Comparison of ENCODE assay signal across 24 cellular contexts in the genomic region with DNA sequence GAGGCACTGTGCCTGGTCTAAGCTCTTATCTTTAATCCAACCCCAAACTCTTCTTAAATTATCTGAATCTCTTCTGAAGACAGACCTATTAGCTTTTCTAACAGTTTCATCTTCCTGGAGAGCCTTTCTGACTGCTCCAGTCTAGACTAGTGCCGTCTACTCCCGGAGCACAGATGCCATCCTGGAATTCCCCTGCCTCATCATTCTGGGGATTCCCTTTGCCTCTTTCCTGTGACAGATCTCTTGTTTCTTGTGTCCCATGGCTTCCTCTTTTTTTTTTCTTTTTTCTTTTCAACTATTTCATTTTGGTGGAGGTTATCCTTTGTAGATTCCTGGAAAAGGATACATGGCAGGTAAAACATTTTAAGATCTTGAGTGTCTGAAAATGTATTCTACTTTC. TPM values are rescaled to one million over a fixed set of nuclear protein-coding genes. Genes with fewer than 3 reads are reported as not detected.
A peak's percentile ranks its signal among the peaks of the same experiment; 100 is the strongest.
DNase-seq lines count a peak whose midpoint lies in the region; ATAC-seq, FAIRE-seq and TF ChIP-seq lines count a peak whose summit lies in the region.
"Had no signal": no experiment of that assay in that cellular context is flagged by ENCODE, and none has a peak within 500 bp of the region (broad histone marks: within the 10 kb centered on the region; RNA-seq: fewer than 3 reads in every experiment).

No MANE protein-coding gene starts in this region.

- H2AFZ ChIP-seq in HepG2 (ENCODE audit: low read length), result no peak overlapping the region

- TF ChIP-seq CTCF in CD14-positive monocyte (IDR thresholded peaks at IDR 0.05), result no peak
- TF ChIP-seq CTCF in D721Med (IDR thresholded peaks at IDR 0.05; ENCODE audit: insufficient read depth, missing control alignments), result no peak
- TF ChIP-seq CTCF in HepG2 (CRISPR knock-in tag; IDR thresholded peaks at IDR 0.05), result no peak
- no peak for TF ChIP-seq CTCF in nephron progenitor cell (IDR thresholded peaks at IDR 0.05)
- TF ChIP-seq CTCF in progenitor cell of endocrine pancreas (IDR thresholded peaks at IDR 0.05; ENCODE audit: unreplicated experiment), result no peak

- no peak for DNase-seq in CD14-positive monocyte (ENCODE audit: low spot score)
- DNase-seq in D721Med (ENCODE audit: insufficient read length, low spot score), result peak; percentile 3
- no peak for DNase-seq in activated T-helper 1 cell treated with anti-CD3 and anti-CD28 coated beads, Interleukin-12 subunit alpha, Interleukin-12 subunit beta, Interleukin-2, Interleukin-4 antibody, amounts not matched to agents 30 ng/mL and 10 ng/mL and 1 ng/mL, durations not matched to agents 14 hours and 24 hours and 36 hours (ENCODE audit: low spot score)
- DNase-seq in HepG2 (ENCODE audit: low spot score), result no peak
- DNase-seq in nephron progenitor cell, result no peak
- DNase-seq in progenitor cell of endocrine pancreas (ENCODE audit: low spot score, unreplicated experiment), result no peak
- DNase-seq in NCI-H2107 treated with DMSO at 0.1 percent for 48 hours (lab: John Stamatoyannopoulos, UW; ENCODE audit: unreplicated experiment), result no peak
- DNase-seq: activated CD4-positive, CD25-positive, alpha-beta regulatory T cell; activated effector memory CD4-positive, alpha-beta T cell treated with Interleukin-2 at 50 U/mL for 16 hours; anterior cingulate cortex; BE2C; Calu3; esophagus squamous epithelium; NCI-H1417 treated with DMSO at 0.1 percent for 48 hours; NCI-H2171; ovary; stomach; upper lobe of right lung had no signal

- H3K4me3 Mint-ChIP-seq in CD14-positive monocyte (peak overlapping the region in 1 of 2 donors; percentile 42), nephron progenitor cell (no peak overlapping the region), progenitor cell of endocrine pancreas (ENCODE audit: low read depth) (no peak overlapping the region)
- H3K4me3 Mint-ChIP-seq in activated T-helper 1 cell treated with anti-CD3 and anti-CD28 coated beads, Interleukin-12 subunit alpha, Interleukin-12 subunit beta, Interleukin-2, Interleukin-4 antibody, amounts not matched to agents 30 ng/mL and 10 ng/mL and 1 ng/mL, durations not matched to agents 14 hours and 24 hours and 36 hours, result no peak overlapping the region
- H3K4me3 Mint-ChIP-seq: central memory CD8-positive, alpha-beta T cell; T-helper 2 cell treated with Interferon-gamma antibody and Interleukin-4, amounts not matched to agents 5 μg/mL and 100 μg/mL, for 36 hours had no signal

- WGBS in HepG2 (ENCODE audit: low lambda C conversion rate), result 14% methylated on average over 2 of the region's 2 CpGs

- ATAC-seq in HepG2, result no peak
- ATAC-seq: left lobe of liver, mucosa of descending colon, sciatic nerve, upper lobe of right lung had no signal

- H3K27me3 ChIP-seq in HepG2 (ENCODE audit: control insufficient read depth in 1 of 2, insufficient read depth in 2 of 2, low read length in 2 of 2), result no peaks in the 10 kb centered on the region; a peak in 1 of 5 replicates
- H3K27me3 ChIP-seq: BE2C, esophagus squamous epithelium, ovary, stomach, upper lobe of right lung had no signal

- no TSS peak for BruUV-seq in HepG2 (replicated peaks; lab: Mats Ljungman, UMichigan)

- no peak overlapping the region for H3K4me3 ChIP-seq in HepG2 (replicated peaks in 1 of 3; ENCODE audit: insufficient read depth in 1 of 3, low read depth in 2 of 3, low read length in 3 of 3)
- H3K4me3 ChIP-seq: esophagus squamous epithelium, mucosa of descending colon, ovary, stomach, upper lobe of right lung had no signal

- in situ Hi-C loops in HepG2 (cut with HindIII; ENCODE audit: extremely low pct_ligation_motif_present, low pct_unique_long_range_greater_than_20kb), result no loop called here

- POLR2A ChIA-PET in HepG2 (lab: Yijun Ruan, JAX), result no interaction called here

- H3K4me2 ChIP-seq in HepG2 (ENCODE audit: low read depth, low read length), result no peak overlapping the region

- H3K27ac Mint-ChIP-seq in CD14-positive monocyte, result peak overlapping the region in 5 of 7 donors; percentile 21 to 87 (median 78)
- peak overlapping the region; percentile 7 for H3K27ac Mint-ChIP-seq in activated T-helper 1 cell treated with anti-CD3 and anti-CD28 coated beads, Interleukin-12 subunit alpha, Interleukin-12 subunit beta, Interleukin-2, Interleukin-4 antibody, amounts not matched to agents 30 ng/mL and 10 ng/mL and 1 ng/mL, durations not matched to agents 14 hours and 24 hours and 36 hours
- no peak overlapping the region for H3K27ac Mint-ChIP-seq in nephron progenitor cell
- H3K27ac Mint-ChIP-seq in progenitor cell of endocrine pancreas, result no peak overlapping the region
- H3K27ac Mint-ChIP-seq: T-helper 2 cell treated with Interferon-gamma antibody and Interleukin-4, amounts not matched to agents 5 μg/mL and 100 μg/mL, for 36 hours had no signal

- H3K36me3 ChIP-seq in HepG2 (replicated peaks in 1 of 2; ENCODE audit: control insufficient read depth in 1 of 2, insufficient read depth in 2 of 2, low read length in 2 of 2), result no peaks in the 10 kb centered on the region
- H3K36me3 ChIP-seq: BE2C, ovary, stomach, upper lobe of right lung had no signal

- no peaks in the 10 kb centered on the region for H4K20me1 ChIP-seq in HepG2 (ENCODE audit: insufficient read depth, low read length)

- no peak overlapping the region for H3K9ac ChIP-seq in HepG2 (ENCODE audit: insufficient read depth, low read depth, low read length)

- no peak for FAIRE-seq in D721Med (lab: Jason Lieb, UNC)
- FAIRE-seq in HepG2 (lab: Jason Lieb, UNC), result no peak
- FAIRE-seq: H54 had no signal

- no peaks in the 10 kb centered on the region for H3K79me2 ChIP-seq in HepG2 (ENCODE audit: insufficient read depth, low read length)

- H3K36me3 Mint-ChIP-seq in CD14-positive monocyte (peaks cover 75 to 93% of the 10 kb centered on the region in 2 donors), nephron progenitor cell (ENCODE audit: low read depth) (peaks cover 13% of the 10 kb centered on the region), progenitor cell of endocrine pancreas (ENCODE audit: insufficient read depth) (peaks cover 2% of the 10 kb centered on the region)
- H3K36me3 Mint-ChIP-seq in activated T-helper 1 cell treated with anti-CD3 and anti-CD28 coated beads, Interleukin-12 subunit alpha, Interleukin-12 subunit beta, Interleukin-2, Interleukin-4 antibody, amounts not matched to agents 30 ng/mL and 10 ng/mL and 1 ng/mL, durations not matched to agents 14 hours and 24 hours and 36 hours (ENCODE audit: low read depth), result peaks cover 11% of the 10 kb centered on the region

- H3K27ac ChIP-seq in HepG2 (ENCODE audit: extremely low read length, insufficient read depth, low read length), result no peak overlapping the region
- H3K27ac ChIP-seq: esophagus squamous epithelium, ovary, stomach, upper lobe of right lung had no signal

- H3K27me3 Mint-ChIP-seq in CD14-positive monocyte (ENCODE audit: low read depth in 3 of 3) (peaks cover 0 to 2% (median 0%) of the 10 kb centered on the region in 3 donors), nephron progenitor cell (ENCODE audit: low read depth, poor library complexity) (peaks cover 7% of the 10 kb centered on the region), progenitor cell of endocrine pancreas (peaks cover 11% of the 10 kb centered on the region)
- peaks cover 1% of the 10 kb centered on the region for H3K27me3 Mint-ChIP-seq in activated T-helper 1 cell treated with anti-CD3 and anti-CD28 coated beads, Interleukin-12 subunit alpha, Interleukin-12 subunit beta, Interleukin-2, Interleukin-4 antibody, amounts not matched to agents 30 ng/mL and 10 ng/mL and 1 ng/mL, durations not matched to agents 14 hours and 24 hours and 36 hours (ENCODE audit: insufficient read depth)
- H3K27me3 Mint-ChIP-seq: central memory CD8-positive, alpha-beta T cell had no signal

- peaks cover 31% of the 10 kb centered on the region for H3K4me1 ChIP-seq in HepG2 (ENCODE audit: insufficient read depth, low read length)

- no peak for TF ChIP-seq RAD21 in HepG2 (CRISPR knock-in tag; IDR thresholded peaks at IDR 0.05)

- no peak for TF ChIP-seq EP300 in HepG2 (IDR thresholded peaks at IDR 0.05; ENCODE audit: low read depth in 2 of 2, low read length in 2 of 2)
- TF ChIP-seq EP300 in HepG2 (CRISPR knock-in tag; IDR thresholded peaks at IDR 0.05; ENCODE audit: borderline replicate concordance), result no peak

- intact Hi-C loops in CD14-positive monocyte (cut with micrococcal nuclease), result loop anchor here in 1 of 2 donors (10.0 kb wide), 1 partner anchor 70 kb away; no protein-coding TSS in a partner anchor
- intact Hi-C loops in activated T-helper 1 cell treated with anti-CD3 and anti-CD28 coated beads, Interleukin-12 subunit alpha, Interleukin-12 subunit beta, Interleukin-2, Interleukin-4 antibody, amounts not matched to agents 30 ng/mL and 10 ng/mL and 1 ng/mL, durations not matched to agents 14 hours and 24 hours and 36 hours (cut with micrococcal nuclease), result no loop called here
- intact Hi-C loops in HepG2 (cut with micrococcal nuclease; ENCODE audit: unreplicated experiment), result no loop called here

- CTCF ChIA-PET in HepG2 (lab: Yijun Ruan, JAX; ENCODE audit: low intra/inter-chr PET ratio, low total read pairs), result no interaction called here

- no peak for TF ChIP-seq POLR2A in HepG2 (IDR thresholded peaks at IDR 0.05; ENCODE audit: insufficient read depth in 1 of 2, low read depth in 2 of 2, low read length in 2 of 2)

- H3K9me3 ChIP-seq in HepG2 (ENCODE audit: low read length), result no peaks in the 10 kb centered on the region
- H3K9me3 ChIP-seq: BE2C, esophagus squamous epithelium, mucosa of descending colon, ovary, stomach, upper lobe of right lung had no signal

- peaks cover 20% of the 10 kb centered on the region for H3K4me1 Mint-ChIP-seq in CD14-positive monocyte
- peaks cover 22% of the 10 kb centered on the region for H3K4me1 Mint-ChIP-seq in activated T-helper 1 cell treated with anti-CD3 and anti-CD28 coated beads, Interleukin-12 subunit alpha, Interleukin-12 subunit beta, Interleukin-2, Interleukin-4 antibody, amounts not matched to agents 30 ng/mL and 10 ng/mL and 1 ng/mL, durations not matched to agents 14 hours and 24 hours and 36 hours (ENCODE audit: low read depth)
- peaks cover 15% of the 10 kb centered on the region for H3K4me1 Mint-ChIP-seq in nephron progenitor cell
- peaks cover 6% of the 10 kb centered on the region for H3K4me1 Mint-ChIP-seq in progenitor cell of endocrine pancreas (ENCODE audit: low read depth)

- peaks cover 0 to 2% (median 0%) of the 10 kb centered on the region in 7 donors for H3K9me3 Mint-ChIP-seq in CD14-positive monocyte
- H3K9me3 Mint-ChIP-seq in activated T-helper 1 cell treated with anti-CD3 and anti-CD28 coated beads, Interleukin-12 subunit alpha, Interleukin-12 subunit beta, Interleukin-2, Interleukin-4 antibody, amounts not matched to agents 30 ng/mL and 10 ng/mL and 1 ng/mL, durations not matched to agents 14 hours and 24 hours and 36 hours, result peaks cover 8% of the 10 kb centered on the region
- H3K9me3 Mint-ChIP-seq in nephron progenitor cell, result peaks cover 23% of the 10 kb centered on the region
- no peaks in the 10 kb centered on the region for H3K9me3 Mint-ChIP-seq in progenitor cell of endocrine pancreas (ENCODE audit: low read depth)
- H3K9me3 Mint-ChIP-seq: central memory CD8-positive, alpha-beta T cell; T-helper 2 cell treated with Interferon-gamma antibody and Interleukin-4, amounts not matched to agents 5 μg/mL and 100 μg/mL, for 36 hours had no signal

RNA-seq across cellular contexts. Expression of gene SEMA4A, which starts 11.7 kb away (rescaled TPM):
- polyA plus RNA-seq in CD14-positive monocyte, result 100 to 1,000 TPM in 1 of 2 donors, 10 to 100 TPM in 1; 72.3 to 121 TPM
- 8.8 and 9.0 TPM in 2 replicates for total RNA-seq in activated T-helper 1 cell treated with anti-CD3 and anti-CD28 coated beads, Interleukin-12 subunit alpha, Interleukin-12 subunit beta, Interleukin-2, Interleukin-4 antibody, amounts not matched to agents 30 ng/mL and 10 ng/mL and 1 ng/mL, durations not matched to agents 14 hours and 24 hours and 36 hours
- 0.09 TPM in 1 of 2 replicates, not detected in the other for total RNA-seq in HepG2 (2016; rRNA removed; fragmentation: Illumina TruSeq; extraction: Trizol)
- not detected in 2 replicates for total RNA-seq in HepG2 (2016; cell fraction: cytosol; rRNA removed; fragmentation: Illumina TruSeq; extraction: Trizol; ENCODE audit: low read depth)
- total RNA-seq in HepG2 (2016; cell fraction: insoluble cytoplasmic fraction; rRNA removed; fragmentation: Illumina TruSeq; extraction: Trizol), result 0.15 TPM in 1 of 2 replicates, not detected in the other
- total RNA-seq in HepG2 (2016; cell fraction: membrane; rRNA removed; fragmentation: Illumina TruSeq; extraction: Trizol), result not detected in 2 replicates
- 0.13 TPM in 1 of 2 replicates, not detected in the other for total RNA-seq in HepG2 (2016; cell fraction: nucleus; rRNA removed; fragmentation: Illumina TruSeq; extraction: Trizol)
- 0.14 and 0.20 TPM in 2 replicates for polyA plus RNA-seq in HepG2 (2011; rRNA removed)
- polyA plus RNA-seq in HepG2 (2011; cell fraction: cytosol; rRNA removed), result 0.08 and 0.09 TPM in 2 replicates
- 0.21 and 0.61 TPM in 2 replicates for polyA plus RNA-seq in HepG2 (2011; cell fraction: nucleus; rRNA removed)
- 0.19 and 0.21 TPM in 2 replicates for polyA plus RNA-seq in HepG2 (2012)
- not detected in 2 replicates for polyA plus RNA-seq in HepG2 (2016; cell fraction: cytosol; fragmentation: Illumina TruSeq; extraction: Trizol; ENCODE audit: low read depth)
- polyA plus RNA-seq in HepG2 (2016; cell fraction: insoluble cytoplasmic fraction; fragmentation: Illumina TruSeq; extraction: Trizol; ENCODE audit: low read depth), result 0.45 TPM in 1 of 2 replicates, not detected in the other
- not detected in 2 replicates for polyA plus RNA-seq in HepG2 (2016; cell fraction: membrane; fragmentation: Illumina TruSeq; extraction: Trizol; ENCODE audit: low read depth)
- polyA plus RNA-seq in HepG2 (2016; cell fraction: nucleus; fragmentation: Illumina TruSeq; extraction: Trizol; ENCODE audit: insufficient read depth, low read depth), result 0.15 TPM in 1 of 2 replicates, not detected in the other
- polyA minus RNA-seq in HepG2 (2011; rRNA and poly(A)+ RNA removed; ENCODE audit: low replicate concordance), result 0.88 and 18.6 TPM in 2 replicates
- polyA minus RNA-seq in HepG2 (2011; cell fraction: cytosol; rRNA and poly(A)+ RNA removed), result not detected in 2 replicates
- 0.39 TPM in 1 of 2 replicates, not detected in the other for polyA minus RNA-seq in HepG2 (2011; cell fraction: nucleus; rRNA and poly(A)+ RNA removed)
- total RNA-seq in progenitor cell of endocrine pancreas, result 2.1 and 3.7 TPM in 2 replicates

RNA-seq across cellular contexts. Expression of gene SLC25A44, which starts 28.8 kb away (rescaled TPM):
- polyA plus RNA-seq in CD14-positive monocyte (10 to 100 TPM; 17.1 to 28.8 TPM), HepG2 (2011; rRNA removed) (13.4 and 14.3 TPM in 2 replicates)
- total RNA-seq in activated T-helper 1 cell treated with anti-CD3 and anti-CD28 coated beads, Interleukin-12 subunit alpha, Interleukin-12 subunit beta, Interleukin-2, Interleukin-4 antibody, amounts not matched to agents 30 ng/mL and 10 ng/mL and 1 ng/mL, durations not matched to agents 14 hours and 24 hours and 36 hours, result 67.6 and 79.3 TPM in 2 replicates
- total RNA-seq in HepG2 (2016; rRNA removed; fragmentation: Illumina TruSeq; extraction: Trizol) (10.7 and 12.4 TPM in 2 replicates), progenitor cell of endocrine pancreas (14.3 and 20.4 TPM in 2 replicates)
- total RNA-seq in HepG2 (2016; cell fraction: cytosol; rRNA removed; fragmentation: Illumina TruSeq; extraction: Trizol; ENCODE audit: low read depth), result 2.6 and 3.8 TPM in 2 replicates
- total RNA-seq in HepG2 (2016; cell fraction: insoluble cytoplasmic fraction; rRNA removed; fragmentation: Illumina TruSeq; extraction: Trizol), result 11.2 and 11.8 TPM in 2 replicates
- 11.4 and 14.2 TPM in 2 replicates for total RNA-seq in HepG2 (2016; cell fraction: membrane; rRNA removed; fragmentation: Illumina TruSeq; extraction: Trizol)
- total RNA-seq in HepG2 (2016; cell fraction: nucleus; rRNA removed; fragmentation: Illumina TruSeq; extraction: Trizol), result 8.0 and 11.8 TPM in 2 replicates
- polyA plus RNA-seq in HepG2 (2011; cell fraction: cytosol; rRNA removed), result 9.3 and 10.2 TPM in 2 replicates
- polyA plus RNA-seq in HepG2 (2011; cell fraction: nucleus; rRNA removed), result 16.0 and 19.8 TPM in 2 replicates
- 13.1 and 13.9 TPM in 2 replicates for polyA plus RNA-seq in HepG2 (2012)
- polyA plus RNA-seq in HepG2 (2016; cell fraction: cytosol; fragmentation: Illumina TruSeq; extraction: Trizol; ENCODE audit: low read depth), result 2.3 TPM in 2 replicates
- 14.4 and 18.0 TPM in 2 replicates for polyA plus RNA-seq in HepG2 (2016; cell fraction: insoluble cytoplasmic fraction; fragmentation: Illumina TruSeq; extraction: Trizol; ENCODE audit: low read depth)
- polyA plus RNA-seq in HepG2 (2016; cell fraction: membrane; fragmentation: Illumina TruSeq; extraction: Trizol; ENCODE audit: low read depth), result 11.1 and 12.7 TPM in 2 replicates
- 18.3 and 20.7 TPM in 2 replicates for polyA plus RNA-seq in HepG2 (2016; cell fraction: nucleus; fragmentation: Illumina TruSeq; extraction: Trizol; ENCODE audit: insufficient read depth, low read depth)
- polyA minus RNA-seq in HepG2 (2011; rRNA and poly(A)+ RNA removed; ENCODE audit: low replicate concordance), result 12.6 and 66.8 TPM in 2 replicates
- 4.2 and 6.0 TPM in 2 replicates for polyA minus RNA-seq in HepG2 (2011; cell fraction: cytosol; rRNA and poly(A)+ RNA removed)
- polyA minus RNA-seq in HepG2 (2011; cell fraction: nucleus; rRNA and poly(A)+ RNA removed), result 5.8 and 9.9 TPM in 2 replicates

RNA-seq across cellular contexts. Expression of gene PMF1, which starts 47.7 kb away (rescaled TPM):
- 10 to 100 TPM; 86.1 to 90.4 TPM for polyA plus RNA-seq in CD14-positive monocyte
- total RNA-seq in activated T-helper 1 cell treated with anti-CD3 and anti-CD28 coated beads, Interleukin-12 subunit alpha, Interleukin-12 subunit beta, Interleukin-2, Interleukin-4 antibody, amounts not matched to agents 30 ng/mL and 10 ng/mL and 1 ng/mL, durations not matched to agents 14 hours and 24 hours and 36 hours, result 105 and 111 TPM in 2 replicates
- total RNA-seq in HepG2 (2016; rRNA removed; fragmentation: Illumina TruSeq; extraction: Trizol), result 89.0 and 94.7 TPM in 2 replicates
- 17.5 TPM in 2 replicates for total RNA-seq in HepG2 (2016; cell fraction: cytosol; rRNA removed; fragmentation: Illumina TruSeq; extraction: Trizol; ENCODE audit: low read depth)
- 82.4 and 93.0 TPM in 2 replicates for total RNA-seq in HepG2 (2016; cell fraction: insoluble cytoplasmic fraction; rRNA removed; fragmentation: Illumina TruSeq; extraction: Trizol)
- total RNA-seq in HepG2 (2016; cell fraction: membrane; rRNA removed; fragmentation: Illumina TruSeq; extraction: Trizol), result 27.4 and 27.7 TPM in 2 replicates
- total RNA-seq in HepG2 (2016; cell fraction: nucleus; rRNA removed; fragmentation: Illumina TruSeq; extraction: Trizol), result 33.3 and 36.6 TPM in 2 replicates
- polyA plus RNA-seq in HepG2 (2011; rRNA removed), result 68.4 and 72.5 TPM in 2 replicates
- 86.5 and 119 TPM in 2 replicates for polyA plus RNA-seq in HepG2 (2011; cell fraction: cytosol; rRNA removed)
- 48.8 and 52.9 TPM in 2 replicates for polyA plus RNA-seq in HepG2 (2011; cell fraction: nucleus; rRNA removed)
- 33.5 and 43.4 TPM in 2 replicates for polyA plus RNA-seq in HepG2 (2012)
- 18.9 and 20.7 TPM in 2 replicates for polyA plus RNA-seq in HepG2 (2016; cell fraction: cytosol; fragmentation: Illumina TruSeq; extraction: Trizol; ENCODE audit: low read depth)
- 86.3 and 93.3 TPM in 2 replicates for polyA plus RNA-seq in HepG2 (2016; cell fraction: insoluble cytoplasmic fraction; fragmentation: Illumina TruSeq; extraction: Trizol; ENCODE audit: low read depth)
- polyA plus RNA-seq in HepG2 (2016; cell fraction: membrane; fragmentation: Illumina TruSeq; extraction: Trizol; ENCODE audit: low read depth), result 23.3 and 27.3 TPM in 2 replicates
- polyA plus RNA-seq in HepG2 (2016; cell fraction: nucleus; fragmentation: Illumina TruSeq; extraction: Trizol; ENCODE audit: insufficient read depth, low read depth), result 65.7 and 78.3 TPM in 2 replicates
- 42.8 and 60.1 TPM in 2 replicates for polyA minus RNA-seq in HepG2 (2011; rRNA and poly(A)+ RNA removed; ENCODE audit: low replicate concordance)
- polyA minus RNA-seq in HepG2 (2011; cell fraction: cytosol; rRNA and poly(A)+ RNA removed), result 14.4 and 17.2 TPM in 2 replicates
- polyA minus RNA-seq in HepG2 (2011; cell fraction: nucleus; rRNA and poly(A)+ RNA removed), result 15.6 and 15.8 TPM in 2 replicates
- 77.7 and 80.9 TPM in 2 replicates for total RNA-seq in progenitor cell of endocrine pancreas

RNA-seq across cellular contexts. Expression of gene LMNA, which starts 50.6 kb away (rescaled TPM):
- 10 to 100 TPM; 16.5 to 24.7 TPM for polyA plus RNA-seq in CD14-positive monocyte
- total RNA-seq in activated T-helper 1 cell treated with anti-CD3 and anti-CD28 coated beads, Interleukin-12 subunit alpha, Interleukin-12 subunit beta, Interleukin-2, Interleukin-4 antibody, amounts not matched to agents 30 ng/mL and 10 ng/mL and 1 ng/mL, durations not matched to agents 14 hours and 24 hours and 36 hours, result 80.1 and 84.1 TPM in 2 replicates
- total RNA-seq in HepG2 (2016; rRNA removed; fragmentation: Illumina TruSeq; extraction: Trizol), result 190 and 225 TPM in 2 replicates
- total RNA-seq in HepG2 (2016; cell fraction: cytosol; rRNA removed; fragmentation: Illumina TruSeq; extraction: Trizol; ENCODE audit: low read depth), result 16.7 and 20.3 TPM in 2 replicates
- total RNA-seq in HepG2 (2016; cell fraction: insoluble cytoplasmic fraction; rRNA removed; fragmentation: Illumina TruSeq; extraction: Trizol), result 150 and 214 TPM in 2 replicates
- total RNA-seq in HepG2 (2016; cell fraction: membrane; rRNA removed; fragmentation: Illumina TruSeq; extraction: Trizol), result 22.8 and 26.6 TPM in 2 replicates
- 106 and 117 TPM in 2 replicates for total RNA-seq in HepG2 (2016; cell fraction: nucleus; rRNA removed; fragmentation: Illumina TruSeq; extraction: Trizol)
- polyA plus RNA-seq in HepG2 (2011; rRNA removed), result 107 and 110 TPM in 2 replicates
- 79.6 and 122 TPM in 2 replicates for polyA plus RNA-seq in HepG2 (2011; cell fraction: cytosol; rRNA removed)
- polyA plus RNA-seq in HepG2 (2011; cell fraction: nucleus; rRNA removed), result 236 and 366 TPM in 2 replicates
- 86.7 and 101 TPM in 2 replicates for polyA plus RNA-seq in HepG2 (2012)
- polyA plus RNA-seq in HepG2 (2016; cell fraction: cytosol; fragmentation: Illumina TruSeq; extraction: Trizol; ENCODE audit: low read depth), result 11.1 and 13.2 TPM in 2 replicates
- polyA plus RNA-seq in HepG2 (2016; cell fraction: insoluble cytoplasmic fraction; fragmentation: Illumina TruSeq; extraction: Trizol; ENCODE audit: low read depth), result 143 and 179 TPM in 2 replicates
- 12.6 and 16.9 TPM in 2 replicates for polyA plus RNA-seq in HepG2 (2016; cell fraction: membrane; fragmentation: Illumina TruSeq; extraction: Trizol; ENCODE audit: low read depth)
- 177 and 182 TPM in 2 replicates for polyA plus RNA-seq in HepG2 (2016; cell fraction: nucleus; fragmentation: Illumina TruSeq; extraction: Trizol; ENCODE audit: insufficient read depth, low read depth)
- 159 and 307 TPM in 2 replicates for polyA minus RNA-seq in HepG2 (2011; rRNA and poly(A)+ RNA removed; ENCODE audit: low replicate concordance)
- 120 and 130 TPM in 2 replicates for polyA minus RNA-seq in HepG2 (2011; cell fraction: cytosol; rRNA and poly(A)+ RNA removed)
- polyA minus RNA-seq in HepG2 (2011; cell fraction: nucleus; rRNA and poly(A)+ RNA removed), result 67.7 and 70.4 TPM in 2 replicates
- total RNA-seq in progenitor cell of endocrine pancreas, result 83.5 and 92.7 TPM in 2 replicates

Comparison
In these comparisons a context has a peak if more than half of its experiments do, and no peak if none do; other contexts are left out.
1. H3K27ac Mint-ChIP-seq: peak in CD14-positive monocyte (5 of 7) and activated T-helper 1 cell treated with anti-CD3 and anti-CD28 coated beads, Interleukin-12 subunit alpha, Interleukin-12 subunit beta, Interleukin-2, Interleukin-4 antibody, amounts not matched to agents 30 ng/mL and 10 ng/mL and 1 ng/mL, durations not matched to agents 14 hours and 24 hours and 36 hours (single experiment); none in nephron progenitor cell (single experiment) and progenitor cell of endocrine pancreas (single experiment).